In genomic region chr11:110092577-110093406, GRCh38 we compare ENCODE assay signal across 8 cellular contexts. TPM values are rescaled to one million over a fixed set of nuclear protein-coding genes. Genes with fewer than 3 reads are reported as not detected.
DNase-seq lines count a peak whose midpoint lies in the region; ATAC-seq and TF ChIP-seq lines count a peak whose summit lies in the region.

ZC3H12C (plus strand) TSS chr11:110093392; CDS start chr11:110093412, 20 bp downstream.

- no peaks in the 10 kb centered on the region for H3K36me3 Mint-ChIP-seq in activated CD8-positive, alpha-beta T cell treated with anti-CD3 and anti-CD28 coated beads, Interleukin-2, amount 10 ng/mL, durations not matched to agents 7 days and 5 days (ENCODE audit: low read depth)

- intact Hi-C loops in esophagus muscularis mucosa (cut with DNase I), result loop anchor here (2.0 to 10.0 kb wide), 2 partner anchors 98 to 146 kb away; no protein-coding TSS in a partner anchor

- H3K27ac ChIP-seq in esophagus muscularis mucosa (replicated peaks in 1 of 4) (peak within 1 kb of the TSS; percentile 95 to 98 (median 98)), temporal lobe (ENCODE audit: low read depth, low read length) (peak within 1 kb of the TSS; percentile 80)

- no peak for TF ChIP-seq EP300 in esophagus muscularis mucosa (IDR thresholded peaks at IDR 0.05)

- ATAC-seq in HG03342 (IDR thresholded peaks at IDR 0.05; ENCODE audit: unreplicated experiment), result peak; percentile 56
- peak; percentile 79 for ATAC-seq in activated CD8-positive, alpha-beta T cell treated with anti-CD3 and anti-CD28 coated beads, Interleukin-2, amount 10 ng/mL, durations not matched to agents 7 days and 5 days

- POLR2A ChIA-PET in activated CD8-positive, alpha-beta T cell treated with anti-CD3 and anti-CD28 coated beads, Interleukin-2, amount 10 ng/mL, durations not matched to agents 7 days and 5 days (lab: Charles Lee), result interaction anchor here (1.3 kb wide), 1 partner anchor 15 kb away, joined by 4 read pairs; no protein-coding TSS in a partner anchor

- no peaks in the 10 kb centered on the region for H3K9me3 Mint-ChIP-seq in activated CD8-positive, alpha-beta T cell treated with anti-CD3 and anti-CD28 coated beads, Interleukin-2, amount 10 ng/mL, durations not matched to agents 7 days and 5 days (ENCODE audit: insufficient read depth)

- no peaks in the 10 kb centered on the region for H3K27me3 ChIP-seq in esophagus muscularis mucosa

- H3K4me3 Mint-ChIP-seq in activated CD8-positive, alpha-beta T cell treated with anti-CD3 and anti-CD28 coated beads, Interleukin-2, amount 10 ng/mL, durations not matched to agents 7 days and 5 days, result peak within 1 kb of the TSS; percentile 72

- H3K9me3 ChIP-seq in esophagus muscularis mucosa, result no peaks in the 10 kb centered on the region

- DNase-seq in COLO829 (ENCODE audit: low spot score), result peak; percentile 50
- peak; percentile 20 for DNase-seq in GM19240 (ENCODE audit: insufficient read length, low spot score)
- peak; percentile 79 for DNase-seq in NCI-H446 treated with DMSO at 0.1 percent for 48 hours (lab: John Stamatoyannopoulos, UW)
- peak; percentile 42 for DNase-seq in activated CD8-positive, alpha-beta T cell treated with anti-CD3 and anti-CD28 coated beads, Interleukin-2, amount 10 ng/mL, durations not matched to agents 7 days and 5 days
- peak; percentile 96 for DNase-seq in esophagus muscularis mucosa (ENCODE audit: extremely low spot score)
- peak; percentile 82 for DNase-seq in mucosa of gallbladder (ENCODE audit: low spot score)

- H3K27ac Mint-ChIP-seq in activated CD8-positive, alpha-beta T cell treated with anti-CD3 and anti-CD28 coated beads, Interleukin-2, amount 10 ng/mL, durations not matched to agents 7 days and 5 days, result no peak within 1 kb of the TSS

- TF ChIP-seq POLR2A in esophagus muscularis mucosa (IDR thresholded peaks at IDR 0.05; ENCODE audit: low read depth), result peak; percentile 41

- CTCF ChIA-PET in activated CD8-positive, alpha-beta T cell treated with anti-CD3 and anti-CD28 coated beads, Interleukin-2, amount 10 ng/mL, durations not matched to agents 7 days and 5 days (lab: Charles Lee), result interaction anchor here (1.0 to 1.3 kb wide), 4 partner anchors 16 to 152 kb away, joined by 3 to 4 read pairs (median 3); no protein-coding TSS in a partner anchor

- H3K4me1 ChIP-seq in esophagus muscularis mucosa, result peaks cover 19 to 49% (median 39%) of the 10 kb centered on the region in 4 donors

- TF ChIP-seq CTCF in esophagus muscularis mucosa (IDR thresholded peaks at IDR 0.05), result peak in 2 of 3 experiments; percentile 51 to 64

- H3K27me3 Mint-ChIP-seq in activated CD8-positive, alpha-beta T cell treated with anti-CD3 and anti-CD28 coated beads, Interleukin-2, amount 10 ng/mL, durations not matched to agents 7 days and 5 days (ENCODE audit: low read depth), result peaks cover 51% of the 10 kb centered on the region

- H3K4me3 ChIP-seq in esophagus muscularis mucosa, result peak within 1 kb of the TSS; percentile 67 to 89 (median 82)

- no peaks in the 10 kb centered on the region for H3K36me3 ChIP-seq in esophagus muscularis mucosa

- WGBS in esophagus muscularis mucosa, result under 1% methylated on average over 39 of the region's 106 CpGs

- peaks cover 12% of the 10 kb centered on the region for H3K4me1 Mint-ChIP-seq in activated CD8-positive, alpha-beta T cell treated with anti-CD3 and anti-CD28 coated beads, Interleukin-2, amount 10 ng/mL, durations not matched to agents 7 days and 5 days (ENCODE audit: low read depth)

RNA-seq across cellular contexts. Expression of gene ZC3H12C, which starts in this region (rescaled TPM):
- total RNA-seq in activated CD8-positive, alpha-beta T cell treated with anti-CD3 and anti-CD28 coated beads, Interleukin-2, amount 10 ng/mL, durations not matched to agents 7 days and 5 days, result under 1 TPM; 0.08 to 0.18 TPM
- total RNA-seq in esophagus muscularis mucosa (10 to 100 TPM; 21.9 to 33.6 (median 24.4) TPM), mucosa of gallbladder (13.9 TPM), temporal lobe (17.2 TPM)

Comparison
In these comparisons a context has a peak if more than half of its experiments do, and no peak if none do; other contexts are left out.
1. Peak in every context shown above with its lines: DNase-seq, ATAC-seq, H3K4me3 ChIP-seq and H3K27ac ChIP-seq.
2. RNA of gene ZC3H12C (total RNA-seq): 21.9 to 33.6 TPM in esophagus muscularis mucosa, 17.2 TPM in temporal lobe (single experiment) and 13.9 TPM in mucosa of gallbladder (single experiment); 0.08 to 0.18 TPM in activated CD8-positive, alpha-beta T cell treated with anti-CD3 and anti-CD28 coated beads, Interleukin-2, amount 10 ng/mL, durations not matched to agents 7 days and 5 days; every median in the first group is over 10 times any median in the second.
3. Peak in DNase-seq and ATAC-seq in activated CD8-positive, alpha-beta T cell treated with anti-CD3 and anti-CD28 coated beads, Interleukin-2, amount 10 ng/mL, durations not matched to agents 7 days and 5 days; RNA of the gene not detected or under 1 TPM.
4. DNase-seq: peak in every context shown above with its lines; median percentile 96 in esophagus muscularis mucosa; 82 in mucosa of gallbladder; 79 in NCI-H446 treated with DMSO at 0.1 percent for 48 hours; 50 in COLO829; 42 in activated CD8-positive, alpha-beta T cell treated with anti-CD3 and anti-CD28 coated beads, Interleukin-2, amount 10 ng/mL, durations not matched to agents 7 days and 5 days; 20 in GM19240.